ENCODE assay signal across 20 cellular contexts in the genomic region with DNA sequence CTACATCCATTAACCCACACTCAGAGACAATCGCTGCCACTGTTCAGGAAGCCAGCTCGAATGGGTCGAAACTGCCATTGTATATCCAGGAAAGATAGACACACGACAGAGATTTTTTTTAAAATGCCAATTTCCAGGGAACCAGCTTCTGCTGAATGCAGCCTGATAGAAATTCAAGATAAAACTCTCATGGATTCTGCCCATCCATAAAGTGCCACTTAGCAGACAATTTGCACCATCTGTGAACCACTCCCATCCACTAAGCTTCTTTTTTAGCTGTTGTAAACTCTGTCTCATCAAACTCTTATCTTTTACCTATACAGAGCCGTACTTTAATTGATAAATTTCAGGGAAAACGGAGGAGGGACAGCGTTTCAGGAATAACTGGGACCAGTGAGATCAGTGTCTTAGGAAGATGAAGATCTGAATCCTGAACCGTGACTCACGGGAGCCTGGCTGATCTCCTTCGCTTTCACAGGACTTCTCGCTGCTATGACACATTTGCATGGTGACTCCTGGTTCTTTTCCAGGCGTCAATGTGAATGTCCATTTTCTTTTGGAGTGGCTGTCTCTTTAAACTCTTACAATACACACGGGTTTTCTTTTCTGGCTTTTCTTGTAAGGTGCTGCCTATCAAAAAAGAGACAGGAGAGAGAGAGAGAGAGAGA.
DNase-seq lines count a peak whose midpoint lies in the region; ATAC-seq, FAIRE-seq and TF ChIP-seq lines count a peak whose summit lies in the region.
"Had no signal": no experiment of that assay in that cellular context is flagged by ENCODE, and none has a peak within 500 bp of the region (broad histone marks: within the 10 kb centered on the region; RNA-seq: fewer than 3 reads in every experiment).

No MANE protein-coding gene starts in this region.

- H3K4me1 ChIP-seq in SK-N-SH (ENCODE audit: control insufficient read depth in 1 of 2, insufficient read depth in 2 of 2, low read depth in 1 of 2, low read length in 1 of 2) = peaks cover 0 to 13% of the 10 kb centered on the region in 2 experiments; a peak in 2 of 4 replicates
- H3K4me1 ChIP-seq in mesendoderm (ENCODE audit: control insufficient read depth, low read depth, low read length) = peaks cover 2% of the 10 kb centered on the region
- H3K4me1 ChIP-seq: Caco-2, right lobe of liver had no signal

- no peak for ATAC-seq in GM19452 (IDR thresholded peaks at IDR 0.05; ENCODE audit: unreplicated experiment)
- ATAC-seq: activated naive CD8-positive, alpha-beta T cell treated with anti-CD3 and anti-CD28 coated beads, Interleukin-2, amount 50 U/mL, for 24 hours; HCT116; right lobe of liver; Right ventricle myocardium inferior had no signal

- H3K79me2 ChIP-seq in SK-N-SH (ENCODE audit: insufficient read depth) (no peaks in the 10 kb centered on the region), mesendoderm (ENCODE audit: control insufficient read depth, insufficient read depth, low read length) (no peaks in the 10 kb centered on the region)

- peaks cover 9% of the 10 kb centered on the region; the same call in 1 of the 2 replicates for H3K27me3 ChIP-seq in SK-N-SH (ENCODE audit: insufficient read depth)
- peaks cover 3% of the 10 kb centered on the region for H3K27me3 ChIP-seq in mesendoderm (ENCODE audit: insufficient read depth, low read length, poor library complexity)

- no peak overlapping the region for H4K5ac ChIP-seq in mesendoderm (ENCODE audit: low read length)

- TF ChIP-seq POLR2A in H54 (IDR thresholded peaks at IDR 0.05; ENCODE audit: low read depth, low read length) = no peak

- POLR2A ChIA-PET in SK-N-SH (lab: Yijun Ruan, JAX) = interaction anchor here (0.7 to 0.9 kb wide), 2 partner anchors 18 to 132 kb away, joined by 3 to 4 read pairs; no protein-coding TSS in a partner anchor

- no peak overlapping the region for H2AFZ ChIP-seq in SK-N-SH (ENCODE audit: low read depth)

- H3K27ac ChIP-seq in SK-N-SH (ENCODE audit: low read depth in 2 of 2, low read length in 1 of 2) (no peak overlapping the region; a peak in 2 of 4 replicates), mesendoderm (ENCODE audit: low read depth, low read length) (no peak overlapping the region)
- H3K27ac ChIP-seq: right lobe of liver, upper lobe of left lung had no signal

- H3K36me3 ChIP-seq in SK-N-SH (replicated peaks in 1 of 2; ENCODE audit: control insufficient read depth in 1 of 2, insufficient read depth in 2 of 2, low read length in 1 of 2) (no peaks in the 10 kb centered on the region), mesendoderm (ENCODE audit: control insufficient read depth, insufficient read depth, low read length) (no peaks in the 10 kb centered on the region)
- H3K36me3 ChIP-seq: right lobe of liver, upper lobe of left lung had no signal

- H3K9ac ChIP-seq in SK-N-SH = no peak overlapping the region
- no peak overlapping the region for H3K9ac ChIP-seq in mesendoderm (ENCODE audit: low read length)

- no peak for TF ChIP-seq CTCF in SK-N-SH (IDR thresholded peaks at IDR 0.05)

- no peak overlapping the region for H2AK5ac ChIP-seq in mesendoderm (ENCODE audit: low read length)

- no peak for TF ChIP-seq EP300 in SK-N-SH (IDR thresholded peaks at IDR 0.05; ENCODE audit: borderline replicate concordance in 1 of 2, low read depth in 1 of 2, low read length in 1 of 2)

- no peaks in the 10 kb centered on the region for H4K20me1 ChIP-seq in SK-N-SH (ENCODE audit: insufficient read depth)

- FAIRE-seq in H54 (lab: Jason Lieb, UNC) = no peak

- H2BK5ac ChIP-seq in mesendoderm (ENCODE audit: low read length) = no peak overlapping the region

- no peak overlapping the region for H2BK15ac ChIP-seq in mesendoderm (replicated peaks; ENCODE audit: low read depth)

- H3K9me3 ChIP-seq in SK-N-SH = no peaks in the 10 kb centered on the region
- H3K9me3 ChIP-seq: Caco-2, right lobe of liver, upper lobe of left lung had no signal

- no peaks in the 10 kb centered on the region for H3K9me2 ChIP-seq in SK-N-SH

- no peak overlapping the region for H3K18ac ChIP-seq in mesendoderm (ENCODE audit: low read length)

- no peak overlapping the region for H4K8ac ChIP-seq in mesendoderm (ENCODE audit: low read depth, low read length)

- no peak overlapping the region for H2BK120ac ChIP-seq in mesendoderm (ENCODE audit: low read depth, low read length)

- DNase-seq in A172 (ENCODE audit: low spot score) (peak; percentile 40), H54 (ENCODE audit: insufficient read length, low spot score) (peak; percentile 15), SK-N-SH (peak; percentile 50), glomerular visceral epithelial cell (ENCODE audit: extremely low spot score) (peak; percentile 8), NAMALWA (ENCODE audit: low spot score) (no peak), HuH-7 (ENCODE audit: low spot score) (no peak), mesendoderm (no peak)
- DNase-seq: activated CD4-positive, alpha-beta T cell treated with anti-CD3 and anti-CD28 coated beads for 4 hours; activated naive CD8-positive, alpha-beta T cell treated with anti-CD3 and anti-CD28 coated beads, Interleukin-2, amount 50 U/mL, for 24 hours; activated T-cell treated with anti-CD3 and anti-CD28 coated beads, Interleukin-2, amount 50 U/mL, for 24 hours; Caco-2; cortex of kidney; Kasumi-1; NCI-H2029 treated with DMSO at 0.1 percent for 48 hours; right lobe of liver; stimulated activated CD4-positive, alpha-beta T cell treated with anti-CD3 and anti-CD28 coated beads, Interleukin-4, amount 100 ng/mL, for 1 hour; upper lobe of left lung had no signal

- no peak overlapping the region for H3K4ac ChIP-seq in mesendoderm (ENCODE audit: low read depth, low read length)

- H3K79me1 ChIP-seq in mesendoderm (ENCODE audit: low read length) = no peaks in the 10 kb centered on the region

- H3K56ac ChIP-seq in mesendoderm (ENCODE audit: low read length) = no peak overlapping the region

- H3K23ac ChIP-seq in mesendoderm (ENCODE audit: low read length) = no peak overlapping the region

- WGBS in SK-N-SH (ENCODE audit: low lambda C conversion rate) = 3% methylated on average over 13 of the region's 13 CpGs
- no CpG with 5 or more reads among the region's 13 CpGs for WGBS in mesendoderm (ENCODE audit: extremely low coverage, insufficient coverage, low lambda C conversion rate)

- H3K4me3 ChIP-seq in SK-N-SH (ENCODE audit: low read depth in 2 of 2, low read length in 1 of 2) (no peak overlapping the region; a peak in 1 of 4 replicates), mesendoderm (ENCODE audit: low read length) (no peak overlapping the region)
- H3K4me3 ChIP-seq: right lobe of liver, upper lobe of left lung had no signal

- H3K4me2 ChIP-seq in SK-N-SH = 0 out of 2 replicates have a peak overlapping the region, but pooled peaks have one; percentile 11
- no peak overlapping the region for H3K4me2 ChIP-seq in mesendoderm (ENCODE audit: low read length)

- TF ChIP-seq RAD21 in SK-N-SH (IDR thresholded peaks at IDR 0.05; ENCODE audit: low read length) = no peak; the same call in 1 of the 2 replicates

- CTCF ChIA-PET in SK-N-SH (lab: Yijun Ruan, JAX) = interaction anchor here (0.7 to 8.9 kb wide), 8 partner anchors 11 to 741 kb away, joined by 3 to 116 read pairs (median 4); no protein-coding TSS in a partner anchor

- H3F3A ChIP-seq in SK-N-SH (replicated peaks; ENCODE audit: insufficient read depth) = no peaks in the 10 kb centered on the region

TF ChIP-seq in SK-N-SH, 30 proteins besides CTCF, POLR2A, EP300 and RAD21:
- peak; percentile 80 for TF ChIP-seq GATA2 (CRISPR knock-in tag; IDR thresholded peaks at IDR 0.05)
- TF ChIP-seq RCOR1 (IDR thresholded peaks at IDR 0.05; ENCODE audit: low read length) = peak; percentile 66; the same call in 1 of the 2 replicates
- TF ChIP-seq, protein P1, sequence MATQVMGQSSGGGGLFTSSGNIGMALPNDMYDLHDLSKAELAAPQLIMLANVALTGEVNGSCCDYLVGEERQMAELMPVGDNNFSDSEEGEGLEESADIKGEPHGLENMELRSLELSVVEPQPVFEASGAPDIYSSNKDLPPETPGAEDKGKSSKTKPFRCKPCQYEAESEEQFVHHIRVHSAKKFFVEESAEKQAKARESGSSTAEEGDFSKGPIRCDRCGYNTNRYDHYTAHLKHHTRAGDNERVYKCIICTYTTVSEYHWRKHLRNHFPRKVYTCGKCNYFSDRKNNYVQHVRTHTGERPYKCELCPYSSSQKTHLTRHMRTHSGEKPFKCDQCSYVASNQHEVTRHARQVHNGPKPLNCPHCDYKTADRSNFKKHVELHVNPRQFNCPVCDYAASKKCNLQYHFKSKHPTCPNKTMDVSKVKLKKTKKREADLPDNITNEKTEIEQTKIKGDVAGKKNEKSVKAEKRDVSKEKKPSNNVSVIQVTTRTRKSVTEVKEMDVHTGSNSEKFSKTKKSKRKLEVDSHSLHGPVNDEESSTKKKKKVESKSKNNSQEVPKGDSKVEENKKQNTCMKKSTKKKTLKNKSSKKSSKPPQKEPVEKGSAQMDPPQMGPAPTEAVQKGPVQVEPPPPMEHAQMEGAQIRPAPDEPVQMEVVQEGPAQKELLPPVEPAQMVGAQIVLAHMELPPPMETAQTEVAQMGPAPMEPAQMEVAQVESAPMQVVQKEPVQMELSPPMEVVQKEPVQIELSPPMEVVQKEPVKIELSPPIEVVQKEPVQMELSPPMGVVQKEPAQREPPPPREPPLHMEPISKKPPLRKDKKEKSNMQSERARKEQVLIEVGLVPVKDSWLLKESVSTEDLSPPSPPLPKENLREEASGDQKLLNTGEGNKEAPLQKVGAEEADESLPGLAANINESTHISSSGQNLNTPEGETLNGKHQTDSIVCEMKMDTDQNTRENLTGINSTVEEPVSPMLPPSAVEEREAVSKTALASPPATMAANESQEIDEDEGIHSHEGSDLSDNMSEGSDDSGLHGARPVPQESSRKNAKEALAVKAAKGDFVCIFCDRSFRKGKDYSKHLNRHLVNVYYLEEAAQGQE (IDR thresholded peaks at IDR 0.05; ENCODE audit: low read depth, low read length) = no peak
- peak; percentile 36; the same call in 1 of the 2 replicates for TF ChIP-seq FOXJ3 (CRISPR knock-in tag; IDR thresholded peaks at IDR 0.05)
- TF ChIP-seq MXI1 (IDR thresholded peaks at IDR 0.05; ENCODE audit: low read depth, low read length) = peak; percentile 36

Comparison
In these comparisons a context has a peak if more than half of its experiments do, and no peak if none do; other contexts are left out.
1. DNase-seq: peak in A172 (single experiment), H54 (single experiment), SK-N-SH (single experiment) and glomerular visceral epithelial cell (single experiment); none in NAMALWA (single experiment), HuH-7 (single experiment) and mesendoderm (single experiment).